ENCODE assay signal across 8 cellular contexts in the genomic region with DNA sequence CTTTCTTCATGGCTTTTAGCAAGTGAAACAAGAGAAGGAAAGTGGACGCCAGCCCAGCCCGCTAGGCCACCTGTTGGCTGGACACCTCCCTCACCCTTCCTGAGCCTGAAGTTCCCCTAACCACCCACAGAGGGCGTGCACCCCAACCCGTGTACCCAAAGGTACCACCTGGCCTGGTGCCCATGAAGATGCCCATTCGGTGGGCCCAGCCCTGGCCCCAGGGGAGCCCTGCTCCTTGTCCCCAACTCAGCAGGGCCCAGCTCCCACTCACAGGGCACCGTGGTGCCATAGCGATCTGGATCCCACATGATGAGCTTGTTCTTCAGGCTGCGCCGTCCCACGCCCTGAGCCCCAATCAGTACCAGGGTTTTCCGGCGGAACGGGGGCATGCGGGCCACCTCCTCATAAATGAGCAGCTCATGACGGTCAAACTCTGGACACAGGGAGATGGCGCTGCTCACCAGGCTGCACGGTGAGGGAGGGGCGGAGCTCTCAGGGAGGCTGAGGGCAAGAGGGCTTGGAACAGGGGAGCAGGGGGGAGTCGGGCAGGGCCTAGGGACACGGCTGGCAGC. TPM values are rescaled to one million over a fixed set of nuclear protein-coding genes. Genes with fewer than 3 reads are reported as not detected.
DNase-seq lines count a peak whose midpoint lies in the region; ATAC-seq, FAIRE-seq and TF ChIP-seq lines count a peak whose summit lies in the region.

No MANE protein-coding gene starts in this region.

- ATAC-seq in K562 (peak; percentile 75), HepG2 (peak; percentile 69), GM21390 (IDR thresholded peaks at IDR 0.05; ENCODE audit: unreplicated experiment) (no peak)
- ATAC-seq in stimulated activated naive CD8-positive, alpha-beta T cell treated with anti-CD3 and anti-CD28 coated beads, Interleukin-15, Interleukin-2, amounts not matched to agents 100 U/mL and 50 U/mL, for 24 hours: no peak

- FAIRE-seq in K562 (lab: Jason Lieb, UNC) (peak; percentile 78), HepG2 (lab: Jason Lieb, UNC) (peak; percentile 77)

- BruUV-seq in K562 (replicated peaks; lab: Mats Ljungman, UMichigan) (no TSS peak), HepG2 (replicated peaks; lab: Mats Ljungman, UMichigan) (no TSS peak)

- H2AFZ ChIP-seq in SU-DHL-6 (ENCODE audit: low read depth, low read length, severe bottlenecking) (no peak overlapping the region), K562 (ENCODE audit: low read depth, low read length) (peak overlapping the region; percentile 68; the same call in 1 of the 2 replicates), HepG2 (ENCODE audit: low read length) (no peak overlapping the region)

- no peak overlapping the region for H3K27ac ChIP-seq in HEK293 (ENCODE audit: extremely low read depth, low read depth, low read length)
- no peak overlapping the region for H3K27ac ChIP-seq in SU-DHL-6 (ENCODE audit: low read depth, low read length)
- no peak overlapping the region for H3K27ac ChIP-seq in K562 (ENCODE audit: extremely low read depth, low read depth, low read length)
- H3K27ac ChIP-seq in HepG2 (ENCODE audit: extremely low read length, insufficient read depth, low read length): no peak overlapping the region

- no peaks in the 10 kb centered on the region for H3F3A ChIP-seq in SU-DHL-6 (ENCODE audit: insufficient read depth)

- H3K9me3 ChIP-seq in HEK293 (ENCODE audit: control insufficient read depth, insufficient read depth, low read depth, low read length) (no peaks in the 10 kb centered on the region), SU-DHL-6 (ENCODE audit: insufficient read depth, low read length) (no peaks in the 10 kb centered on the region), K562 (replicated peaks; ENCODE audit: control insufficient read depth, insufficient read depth, low read depth, low read length) (no peaks in the 10 kb centered on the region), HepG2 (ENCODE audit: low read length) (no peaks in the 10 kb centered on the region)

- no peaks in the 10 kb centered on the region for H3K9me1 ChIP-seq in K562 (ENCODE audit: control insufficient read depth, insufficient read depth, low read length)

- peak in 1 of 2 experiments; percentile 21; a peak in 1 of 4 replicates for TF ChIP-seq RAD21 in K562 (CRISPR knock-in tag; conservative IDR thresholded peaks at IDR 0.05 in 1 of 2, IDR thresholded peaks at IDR 0.05 in 1 of 2)
- TF ChIP-seq RAD21 in HepG2 (CRISPR knock-in tag; IDR thresholded peaks at IDR 0.05): peak; percentile 20; the same call in 1 of the 2 replicates

- peak; percentile 38 for DNase-seq in CD1c-positive myeloid dendritic cell (ENCODE audit: extremely low spot score)
- peak; percentile 72 to 79 (median 76) for DNase-seq in K562 (ENCODE audit: extremely low read depth in 1 of 4, low spot score in 3 of 4)
- DNase-seq in HepG2 (ENCODE audit: low spot score): peak; percentile 61
- peak; percentile 52 for DNase-seq in stimulated activated naive CD8-positive, alpha-beta T cell treated with anti-CD3 and anti-CD28 coated beads, Interleukin-15, Interleukin-2, amounts not matched to agents 100 U/mL and 50 U/mL, for 24 hours
- DNase-seq in effector CD4-positive, alpha-beta T cell: no peak

- no peaks in the 10 kb centered on the region for H4K20me1 ChIP-seq in SU-DHL-6 (ENCODE audit: low read depth, low read length)
- H4K20me1 ChIP-seq in K562 (replicated peaks; ENCODE audit: control insufficient read depth, insufficient read depth, low read length): no peaks in the 10 kb centered on the region; the same call in 1 of the 2 replicates
- no peaks in the 10 kb centered on the region; the same call in 1 of the 2 replicates for H4K20me1 ChIP-seq in HepG2 (ENCODE audit: insufficient read depth, low read length)

- POLR2A ChIA-PET in HEK293 (lab: Yijun Ruan, JAX): interaction anchor here (1.1 kb wide), 1 partner anchor 15 kb away, joined by 3 read pairs; no protein-coding TSS in a partner anchor
- POLR2A ChIA-PET in K562 (lab: Yijun Ruan, JAX): interaction anchor here (0.5 to 0.7 kb wide), 5 partner anchors 46 to 291 kb away, joined by 3 to 5 read pairs (median 4); no protein-coding TSS in a partner anchor
- POLR2A ChIA-PET in HepG2 (lab: Yijun Ruan, JAX): no interaction called here

- no peak overlapping the region for H3K9ac ChIP-seq in SU-DHL-6 (ENCODE audit: low read length)
- no peak overlapping the region for H3K9ac ChIP-seq in K562 (ENCODE audit: insufficient read depth in 1 of 2, low read depth in 2 of 2, low read length in 2 of 2)
- no peak overlapping the region for H3K9ac ChIP-seq in HepG2 (ENCODE audit: insufficient read depth, low read depth, low read length)

- H3K4me3 ChIP-seq in HEK293 (ENCODE audit: low read depth, low read length) (no peak overlapping the region), SU-DHL-6 (ENCODE audit: insufficient read depth, low read length, poor library complexity, severe bottlenecking) (no peak overlapping the region), K562 (no peak overlapping the region), HepG2 (replicated peaks in 1 of 3; ENCODE audit: insufficient read depth in 1 of 3, low read depth in 2 of 3, low read length in 3 of 3) (no peak overlapping the region)

- H3K79me2 ChIP-seq in SU-DHL-6 (ENCODE audit: insufficient read depth, low read length) (no peaks in the 10 kb centered on the region), K562 (ENCODE audit: control insufficient read depth, insufficient read depth, low read length) (no peaks in the 10 kb centered on the region), HepG2 (ENCODE audit: insufficient read depth, low read length) (no peaks in the 10 kb centered on the region)

- TF ChIP-seq EP300 in K562 (IDR thresholded peaks at IDR 0.05; ENCODE audit: low read length) (no peak), HepG2 (IDR thresholded peaks at IDR 0.05; ENCODE audit: low read depth in 2 of 2, low read length in 2 of 2) (no peak), HepG2 (CRISPR knock-in tag; IDR thresholded peaks at IDR 0.05; ENCODE audit: borderline replicate concordance) (no peak)

- peaks cover 3 to 44% of the 10 kb centered on the region in 2 experiments; a peak in 2 of 3 replicates for H3K36me3 ChIP-seq in HEK293 (ENCODE audit: control insufficient read depth in 2 of 2, insufficient read depth in 1 of 2, low read length in 2 of 2)
- H3K36me3 ChIP-seq in SU-DHL-6 (ENCODE audit: low read length): no peaks in the 10 kb centered on the region
- no peaks in the 10 kb centered on the region for H3K36me3 ChIP-seq in K562 (ENCODE audit: control insufficient read depth, insufficient read depth, low read length)
- no peaks in the 10 kb centered on the region for H3K36me3 ChIP-seq in HepG2 (replicated peaks in 1 of 2; ENCODE audit: control insufficient read depth in 1 of 2, insufficient read depth in 2 of 2, low read length in 2 of 2)

- peak; percentile 84 for TF ChIP-seq CTCF in HEK293 (tag by site-specific recombination; IDR thresholded peaks at IDR 0.05)
- TF ChIP-seq CTCF in SU-DHL-6 (IDR thresholded peaks at IDR 0.05; ENCODE audit: insufficient read depth, low read length, poor library complexity, severe bottlenecking): peak; percentile 76
- TF ChIP-seq CTCF in K562 (IDR thresholded peaks at IDR 0.05 in 2 of 3, conservative IDR thresholded peaks at IDR 0.05 in 1 of 3; ENCODE audit: insufficient read depth in 2 of 3, low read depth in 1 of 3, low read length in 3 of 3): peak; percentile 85 to 94 (median 92)
- peak; percentile 82 for TF ChIP-seq CTCF in HepG2 (CRISPR knock-in tag; IDR thresholded peaks at IDR 0.05)

- H3K27me3 ChIP-seq in SU-DHL-6 (ENCODE audit: low read length): no peaks in the 10 kb centered on the region
- H3K27me3 ChIP-seq in K562 (ENCODE audit: control insufficient read depth in 2 of 2, insufficient read depth in 2 of 2, low read length in 2 of 2): peaks cover 4 to 17% of the 10 kb centered on the region in 2 experiments; a peak in 3 of 5 replicates
- peaks cover 0 to 16% of the 10 kb centered on the region in 2 experiments; a peak in 2 of 5 replicates for H3K27me3 ChIP-seq in HepG2 (ENCODE audit: control insufficient read depth in 1 of 2, insufficient read depth in 2 of 2, low read length in 2 of 2)

- CTCF ChIA-PET in HEK293 (lab: Yijun Ruan, JAX): interaction anchor here (0.6 to 6.1 kb wide), 39 partner anchors 10 to 1296 kb away, joined by 3 to 106 read pairs (median 5); a partner anchor contains a TSS
- CTCF ChIA-PET in K562 (lab: Yijun Ruan, JAX; ENCODE audit: low intra/inter-chr PET ratio): interaction anchor here (0.6 to 1.4 kb wide), 2 partner anchors 45 to 330 kb away, joined by 3 read pairs; no protein-coding TSS in a partner anchor
- CTCF ChIA-PET in HepG2 (lab: Yijun Ruan, JAX; ENCODE audit: low intra/inter-chr PET ratio, low total read pairs): no interaction called here

- no peaks in the 10 kb centered on the region for H3K9me2 ChIP-seq in SU-DHL-6 (replicated peaks; ENCODE audit: insufficient read depth, low read length)

- H3K4me1 ChIP-seq in HEK293 (ENCODE audit: control insufficient read depth, insufficient read depth, low read length) (no peaks in the 10 kb centered on the region; the same call in 1 of the 2 replicates), K562 (replicated peaks in 1 of 2; ENCODE audit: control insufficient read depth in 2 of 2, insufficient read depth in 2 of 2, low read length in 2 of 2) (peaks cover 0 to 33% of the 10 kb centered on the region in 2 experiments; a peak in 3 of 5 replicates), HepG2 (ENCODE audit: insufficient read depth, low read length) (peaks cover 8% of the 10 kb centered on the region)

- TF ChIP-seq POLR2A in K562 (conservative IDR thresholded peaks at IDR 0.05): no peak
- TF ChIP-seq POLR2A in HepG2 (IDR thresholded peaks at IDR 0.05; ENCODE audit: insufficient read depth in 1 of 2, low read depth in 2 of 2, low read length in 2 of 2): no peak

- intact Hi-C loops in K562 (cut with micrococcal nuclease) (no loop called here), HepG2 (cut with micrococcal nuclease; ENCODE audit: unreplicated experiment) (no loop called here)

- WGBS in K562 (ENCODE audit: insufficient coverage, low coverage, missing lambda C conversion rate): 17% methylated on average over 19 of the region's 20 CpGs
- WGBS in HepG2 (ENCODE audit: low lambda C conversion rate): 28% methylated on average over 16 of the region's 20 CpGs

- in situ Hi-C loops in K562 (cut with MboI): no loop called here
- in situ Hi-C loops in HepG2 (cut with HindIII; ENCODE audit: extremely low pct_ligation_motif_present, low pct_unique_long_range_greater_than_20kb): no loop called here

- no peak overlapping the region for H3K4me2 ChIP-seq in SU-DHL-6 (ENCODE audit: low read depth, low read length, poor library complexity, severe bottlenecking)
- peak overlapping the region; percentile 46; the same call in 1 of the 2 replicates for H3K4me2 ChIP-seq in K562 (ENCODE audit: insufficient read depth, low read length)
- peak overlapping the region; percentile 33; the same call in 1 of the 2 replicates for H3K4me2 ChIP-seq in HepG2 (ENCODE audit: low read depth, low read length)

RNA-seq across cellular contexts. Expression of a gene that starts 26.8 kb away (rescaled TPM):
- 0.30 and 1.5 TPM in 2 replicates for total RNA-seq in K562 (2011; cell fraction: chromatin; rRNA removed; ENCODE audit: low replicate concordance)
- 1.2 and 1.8 TPM in 2 replicates for total RNA-seq in K562 (2011; cell fraction: nucleolus; rRNA removed)
- 0.66 and 0.99 TPM in 2 replicates for total RNA-seq in K562 (2011; cell fraction: nucleoplasm; rRNA removed)
- total RNA-seq in K562 (2014; rRNA removed) (0.14 and 0.41 TPM in 2 replicates), K562 (2014; rRNA removed; fragmentation: Illumina TruSeq; extraction: Trizol) (0.35 and 0.44 TPM in 2 replicates), K562 (2015; rRNA removed; fragmentation: Illumina TruSeq; extraction: Trizol) (0.26 and 0.33 TPM in 2 replicates), K562 (2021) (0.45 and 0.53 TPM in 2 replicates), HepG2 (2016; rRNA removed; fragmentation: Illumina TruSeq; extraction: Trizol) (0.20 and 0.44 TPM in 2 replicates)
- polyA plus RNA-seq in K562 (2011; rRNA removed) (1.0 and 1.2 TPM in 2 replicates), K562 (2014; fragmentation: Illumina TruSeq; extraction: Trizol) (0.24 and 0.28 TPM in 2 replicates), K562 (2014; fragmentation: Nextera tagmentation; extraction: Ambion mirVana) (under 1 TPM; 0.04 TPM), K562 (2014; rRNA removed) (0.12 and 0.39 TPM in 2 replicates), HepG2 (2011; rRNA removed) (1.7 and 2.2 TPM in 2 replicates)
- polyA plus RNA-seq in K562 (2011; cell fraction: cytosol; rRNA removed): 1.3 and 1.5 TPM in 2 replicates
- polyA plus RNA-seq in K562 (2011; cell fraction: nucleus; rRNA removed): 1.4 and 1.6 TPM in 2 replicates
- polyA plus RNA-seq in K562 (2012): 0.19 and 0.34 TPM in 2 replicates
- 0.99 and 1.5 TPM in 2 replicates for polyA minus RNA-seq in K562 (2011; rRNA and poly(A)+ RNA removed)
- polyA minus RNA-seq in K562 (2011; cell fraction: cytosol; rRNA and poly(A)+ RNA removed): 1.2 and 1.3 TPM in 2 replicates
- polyA minus RNA-seq in K562 (2011; cell fraction: nucleus; rRNA and poly(A)+ RNA removed): 0.89 and 1.9 TPM in 2 replicates
- total RNA-seq in HepG2 (2016; cell fraction: cytosol; rRNA removed; fragmentation: Illumina TruSeq; extraction: Trizol; ENCODE audit: low read depth): 0.18 and 0.30 TPM in 2 replicates
- total RNA-seq in HepG2 (2016; cell fraction: insoluble cytoplasmic fraction; rRNA removed; fragmentation: Illumina TruSeq; extraction: Trizol): 0.02 and 0.10 TPM in 2 replicates
- total RNA-seq in HepG2 (2016; cell fraction: membrane; rRNA removed; fragmentation: Illumina TruSeq; extraction: Trizol): 0.06 and 0.07 TPM in 2 replicates
- 0.25 TPM in 1 of 2 replicates, not detected in the other for total RNA-seq in HepG2 (2016; cell fraction: nucleus; rRNA removed; fragmentation: Illumina TruSeq; extraction: Trizol)
- polyA plus RNA-seq in HepG2 (2011; cell fraction: cytosol; rRNA removed): 1.6 TPM in 2 replicates
- 3.8 and 4.9 TPM in 2 replicates for polyA plus RNA-seq in HepG2 (2011; cell fraction: nucleus; rRNA removed)
- polyA plus RNA-seq in HepG2 (2012): 0.62 and 0.99 TPM in 2 replicates
- not detected in 2 replicates for polyA plus RNA-seq in HepG2 (2016; cell fraction: cytosol; fragmentation: Illumina TruSeq; extraction: Trizol; ENCODE audit: low read depth)
- 0.19 and 0.20 TPM in 2 replicates for polyA plus RNA-seq in HepG2 (2016; cell fraction: insoluble cytoplasmic fraction; fragmentation: Illumina TruSeq; extraction: Trizol; ENCODE audit: low read depth)
- polyA plus RNA-seq in HepG2 (2016; cell fraction: membrane; fragmentation: Illumina TruSeq; extraction: Trizol; ENCODE audit: low read depth): 0.05 TPM in 1 of 2 replicates, not detected in the other
- polyA plus RNA-seq in HepG2 (2016; cell fraction: nucleus; fragmentation: Illumina TruSeq; extraction: Trizol; ENCODE audit: insufficient read depth, low read depth): 0.15 and 0.18 TPM in 2 replicates
- polyA minus RNA-seq in HepG2 (2011; rRNA and poly(A)+ RNA removed; ENCODE audit: low replicate concordance): 3.3 and 19.7 TPM in 2 replicates
- 1.1 and 2.0 TPM in 2 replicates for polyA minus RNA-seq in HepG2 (2011; cell fraction: cytosol; rRNA and poly(A)+ RNA removed)
- 1.5 and 3.2 TPM in 2 replicates for polyA minus RNA-seq in HepG2 (2011; cell fraction: nucleus; rRNA and poly(A)+ RNA removed)

RNA-seq across cellular contexts. Expression of a gene that starts 33.5 kb away (rescaled TPM):
- total RNA-seq in K562 (2011; cell fraction: chromatin; rRNA removed; ENCODE audit: low replicate concordance): not detected in 2 replicates
- total RNA-seq in K562 (2011; cell fraction: nucleolus; rRNA removed): not detected in 2 replicates
- not detected in 2 replicates for total RNA-seq in K562 (2011; cell fraction: nucleoplasm; rRNA removed)
- total RNA-seq in K562 (2014; rRNA removed) (not detected in 2 replicates), K562 (2014; rRNA removed; fragmentation: Illumina TruSeq; extraction: Trizol) (not detected in 2 replicates), K562 (2015; rRNA removed; fragmentation: Illumina TruSeq; extraction: Trizol) (not detected in 2 replicates), K562 (2021) (not detected in 2 replicates), HepG2 (2016; rRNA removed; fragmentation: Illumina TruSeq; extraction: Trizol) (not detected in 2 replicates)
- polyA plus RNA-seq in K562 (2011; rRNA removed) (not detected in 2 replicates), K562 (2014; fragmentation: Illumina TruSeq; extraction: Trizol) (not detected in 2 replicates), K562 (2014; fragmentation: Nextera tagmentation; extraction: Ambion mirVana) (not detected), K562 (2014; rRNA removed) (not detected in 2 replicates), HepG2 (2011; rRNA removed) (not detected in 2 replicates)
- not detected in 2 replicates for polyA plus RNA-seq in K562 (2011; cell fraction: cytosol; rRNA removed)
- not detected in 2 replicates for polyA plus RNA-seq in K562 (2011; cell fraction: nucleus; rRNA removed)
- not detected in 2 replicates for polyA plus RNA-seq in K562 (2012)
- polyA minus RNA-seq in K562 (2011; rRNA and poly(A)+ RNA removed): not detected in 2 replicates
- not detected in 2 replicates for polyA minus RNA-seq in K562 (2011; cell fraction: cytosol; rRNA and poly(A)+ RNA removed)
- not detected in 2 replicates for polyA minus RNA-seq in K562 (2011; cell fraction: nucleus; rRNA and poly(A)+ RNA removed)
- not detected in 2 replicates for total RNA-seq in HepG2 (2016; cell fraction: cytosol; rRNA removed; fragmentation: Illumina TruSeq; extraction: Trizol; ENCODE audit: low read depth)
- not detected in 2 replicates for total RNA-seq in HepG2 (2016; cell fraction: insoluble cytoplasmic fraction; rRNA removed; fragmentation: Illumina TruSeq; extraction: Trizol)
- total RNA-seq in HepG2 (2016; cell fraction: membrane; rRNA removed; fragmentation: Illumina TruSeq; extraction: Trizol): not detected in 2 replicates
- not detected in 2 replicates for total RNA-seq in HepG2 (2016; cell fraction: nucleus; rRNA removed; fragmentation: Illumina TruSeq; extraction: Trizol)
- polyA plus RNA-seq in HepG2 (2011; cell fraction: cytosol; rRNA removed): not detected in 2 replicates
- polyA plus RNA-seq in HepG2 (2011; cell fraction: nucleus; rRNA removed): not detected in 2 replicates
- not detected in 2 replicates for polyA plus RNA-seq in HepG2 (2012)
- polyA plus RNA-seq in HepG2 (2016; cell fraction: cytosol; fragmentation: Illumina TruSeq; extraction: Trizol; ENCODE audit: low read depth): not detected in 2 replicates
- not detected in 2 replicates for polyA plus RNA-seq in HepG2 (2016; cell fraction: insoluble cytoplasmic fraction; fragmentation: Illumina TruSeq; extraction: Trizol; ENCODE audit: low read depth)
- polyA plus RNA-seq in HepG2 (2016; cell fraction: membrane; fragmentation: Illumina TruSeq; extraction: Trizol; ENCODE audit: low read depth): not detected in 2 replicates
- polyA plus RNA-seq in HepG2 (2016; cell fraction: nucleus; fragmentation: Illumina TruSeq; extraction: Trizol; ENCODE audit: insufficient read depth, low read depth): not detected in 2 replicates
- polyA minus RNA-seq in HepG2 (2011; rRNA and poly(A)+ RNA removed; ENCODE audit: low replicate concordance): not detected in 2 replicates
- not detected in 2 replicates for polyA minus RNA-seq in HepG2 (2011; cell fraction: cytosol; rRNA and poly(A)+ RNA removed)
- not detected in 2 replicates for polyA minus RNA-seq in HepG2 (2011; cell fraction: nucleus; rRNA and poly(A)+ RNA removed)

RNA-seq across cellular contexts. Expression of a gene that starts 47.6 kb away (rescaled TPM):
- total RNA-seq in K562 (2011; cell fraction: chromatin; rRNA removed; ENCODE audit: low replicate concordance): 39.6 and 62.5 TPM in 2 replicates
- total RNA-seq in K562 (2011; cell fraction: nucleolus; rRNA removed): 26.3 and 31.2 TPM in 2 replicates
- 35.3 and 39.0 TPM in 2 replicates for total RNA-seq in K562 (2011; cell fraction: nucleoplasm; rRNA removed)
- 6.0 and 10.4 TPM in 2 replicates for total RNA-seq in K562 (2014; rRNA removed)
- 3.1 TPM in 2 replicates for total RNA-seq in K562 (2014; rRNA removed; fragmentation: Illumina TruSeq; extraction: Trizol)
- 2.2 and 2.9 TPM in 2 replicates for total RNA-seq in K562 (2015; rRNA removed; fragmentation: Illumina TruSeq; extraction: Trizol)
- 5.1 and 5.9 TPM in 2 replicates for total RNA-seq in K562 (2021)
- 5.3 and 6.2 TPM in 2 replicates for polyA plus RNA-seq in K562 (2011; rRNA removed)
- polyA plus RNA-seq in K562 (2011; cell fraction: cytosol; rRNA removed): 4.4 and 7.6 TPM in 2 replicates
- 21.3 and 32.5 TPM in 2 replicates for polyA plus RNA-seq in K562 (2011; cell fraction: nucleus; rRNA removed)
- polyA plus RNA-seq in K562 (2012): 2.0 and 2.7 TPM in 2 replicates
- polyA plus RNA-seq in K562 (2014; fragmentation: Illumina TruSeq; extraction: Trizol): 4.1 and 4.5 TPM in 2 replicates
- 1 to 10 TPM in 1 of 2 experiments, under 1 TPM in 1; 0.41 to 1.1 TPM for polyA plus RNA-seq in K562 (2014; fragmentation: Nextera tagmentation; extraction: Ambion mirVana)
- 5.3 and 5.4 TPM in 2 replicates for polyA plus RNA-seq in K562 (2014; rRNA removed)
- 3.9 and 7.3 TPM in 2 replicates for polyA minus RNA-seq in K562 (2011; rRNA and poly(A)+ RNA removed)
- 3.1 and 5.0 TPM in 2 replicates for polyA minus RNA-seq in K562 (2011; cell fraction: cytosol; rRNA and poly(A)+ RNA removed)
- 8.9 and 9.3 TPM in 2 replicates for polyA minus RNA-seq in K562 (2011; cell fraction: nucleus; rRNA and poly(A)+ RNA removed)
- total RNA-seq in HepG2 (2016; rRNA removed; fragmentation: Illumina TruSeq; extraction: Trizol): 0.83 and 0.91 TPM in 2 replicates
- total RNA-seq in HepG2 (2016; cell fraction: cytosol; rRNA removed; fragmentation: Illumina TruSeq; extraction: Trizol; ENCODE audit: low read depth): 0.53 and 0.81 TPM in 2 replicates
- 0.37 and 1.2 TPM in 2 replicates for total RNA-seq in HepG2 (2016; cell fraction: insoluble cytoplasmic fraction; rRNA removed; fragmentation: Illumina TruSeq; extraction: Trizol)
- total RNA-seq in HepG2 (2016; cell fraction: membrane; rRNA removed; fragmentation: Illumina TruSeq; extraction: Trizol): 0.62 and 0.65 TPM in 2 replicates
- 2.3 and 3.0 TPM in 2 replicates for total RNA-seq in HepG2 (2016; cell fraction: nucleus; rRNA removed; fragmentation: Illumina TruSeq; extraction: Trizol)
- 1.8 and 2.4 TPM in 2 replicates for polyA plus RNA-seq in HepG2 (2011; rRNA removed)
- polyA plus RNA-seq in HepG2 (2011; cell fraction: cytosol; rRNA removed): 0.40 and 0.73 TPM in 2 replicates
- polyA plus RNA-seq in HepG2 (2011; cell fraction: nucleus; rRNA removed): 8.8 and 12.8 TPM in 2 replicates
- 1.4 and 1.5 TPM in 2 replicates for polyA plus RNA-seq in HepG2 (2012)
- 0.20 and 0.42 TPM in 2 replicates for polyA plus RNA-seq in HepG2 (2016; cell fraction: cytosol; fragmentation: Illumina TruSeq; extraction: Trizol; ENCODE audit: low read depth)
- 0.34 and 0.46 TPM in 2 replicates for polyA plus RNA-seq in HepG2 (2016; cell fraction: insoluble cytoplasmic fraction; fragmentation: Illumina TruSeq; extraction: Trizol; ENCODE audit: low read depth)
- polyA plus RNA-seq in HepG2 (2016; cell fraction: membrane; fragmentation: Illumina TruSeq; extraction: Trizol; ENCODE audit: low read depth): 0.26 and 0.42 TPM in 2 replicates
- 4.1 and 6.3 TPM in 2 replicates for polyA plus RNA-seq in HepG2 (2016; cell fraction: nucleus; fragmentation: Illumina TruSeq; extraction: Trizol; ENCODE audit: insufficient read depth, low read depth)
- 2.6 and 21.0 TPM in 2 replicates for polyA minus RNA-seq in HepG2 (2011; rRNA and poly(A)+ RNA removed; ENCODE audit: low replicate concordance)
- polyA minus RNA-seq in HepG2 (2011; cell fraction: cytosol; rRNA and poly(A)+ RNA removed): 0.49 TPM in 1 of 2 replicates, not detected in the other
- 3.4 and 4.4 TPM in 2 replicates for polyA minus RNA-seq in HepG2 (2011; cell fraction: nucleus; rRNA and poly(A)+ RNA removed)

Comparison
In these comparisons a context has a peak if more than half of its experiments do, and no peak if none do; other contexts are left out.
1. ATAC-seq: peak in K562 (single experiment) and HepG2 (single experiment); none in stimulated activated naive CD8-positive, alpha-beta T cell treated with anti-CD3 and anti-CD28 coated beads, Interleukin-15, Interleukin-2, amounts not matched to agents 100 U/mL and 50 U/mL, for 24 hours (single experiment) and GM21390 (single experiment).
2. Peak in every context shown above with its lines, with median percentiles within 50 percentile points of each other: CTCF ChIP-seq.